2 cellular contexts compared by ENCODE assay signal in the genomic region with DNA sequence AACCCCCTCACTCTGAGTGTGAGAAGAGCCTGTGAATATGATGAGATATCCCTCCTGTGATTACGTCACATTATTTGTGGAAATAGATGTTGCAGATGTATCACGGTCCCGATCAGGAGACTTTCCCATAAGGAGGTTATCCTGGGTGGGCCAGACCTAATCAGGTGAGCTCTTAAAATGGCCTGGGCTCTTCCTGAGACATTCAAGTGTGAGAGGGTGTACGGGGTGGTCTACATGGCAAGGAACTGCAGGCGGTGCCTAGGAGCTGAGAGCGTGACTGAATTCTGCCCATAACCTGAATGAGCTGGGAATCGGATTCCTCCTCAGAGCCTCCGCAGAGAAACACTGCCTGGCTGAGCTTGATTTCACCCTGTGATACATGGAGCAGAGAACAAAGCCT.
A peak's percentile ranks its signal among the peaks of the same experiment; 100 is the strongest.
TF ChIP-seq lines count a peak whose summit lies in the region.

No MANE protein-coding gene starts in this region.

TF ChIP-seq in HEK293, 187 proteins besides CTCF, POLR2A, EP300 and RAD21:
- TF ChIP-seq ZNF19 (tag by site-specific recombination; IDR thresholded peaks at IDR 0.05; ENCODE audit: low read depth) (no peak), ZNF146 (tag by site-specific recombination; IDR thresholded peaks at IDR 0.05) (no peak), ZNF514 (tag by site-specific recombination; IDR thresholded peaks at IDR 0.05) (no peak), ZNF133 (tag by site-specific recombination; IDR thresholded peaks at IDR 0.05) (no peak), GFI1B (tag by site-specific recombination; IDR thresholded peaks at IDR 0.05) (no peak), ZNF10 (tag by site-specific recombination; IDR thresholded peaks at IDR 0.05) (peak; percentile 94)
- TF ChIP-seq, protein P1, sequence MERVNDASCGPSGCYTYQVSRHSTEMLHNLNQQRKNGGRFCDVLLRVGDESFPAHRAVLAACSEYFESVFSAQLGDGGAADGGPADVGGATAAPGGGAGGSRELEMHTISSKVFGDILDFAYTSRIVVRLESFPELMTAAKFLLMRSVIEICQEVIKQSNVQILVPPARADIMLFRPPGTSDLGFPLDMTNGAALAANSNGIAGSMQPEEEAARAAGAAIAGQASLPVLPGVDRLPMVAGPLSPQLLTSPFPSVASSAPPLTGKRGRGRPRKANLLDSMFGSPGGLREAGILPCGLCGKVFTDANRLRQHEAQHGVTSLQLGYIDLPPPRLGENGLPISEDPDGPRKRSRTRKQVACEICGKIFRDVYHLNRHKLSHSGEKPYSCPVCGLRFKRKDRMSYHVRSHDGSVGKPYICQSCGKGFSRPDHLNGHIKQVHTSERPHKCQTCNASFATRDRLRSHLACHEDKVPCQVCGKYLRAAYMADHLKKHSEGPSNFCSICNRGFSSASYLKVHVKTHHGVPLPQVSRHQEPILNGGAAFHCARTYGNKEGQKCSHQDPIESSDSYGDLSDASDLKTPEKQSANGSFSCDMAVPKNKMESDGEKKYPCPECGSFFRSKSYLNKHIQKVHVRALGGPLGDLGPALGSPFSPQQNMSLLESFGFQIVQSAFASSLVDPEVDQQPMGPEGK (tag by site-specific recombination; IDR thresholded peaks at IDR 0.05) = no peak

TF ChIP-seq in K562, 482 proteins besides CTCF, POLR2A, EP300 and RAD21:
- TF ChIP-seq NEUROD1 (IDR thresholded peaks at IDR 0.05; ENCODE audit: borderline replicate concordance, low read depth, low read length, partially characterized antibody) (no peak), ZNF134 (CRISPR knock-in tag; conservative IDR thresholded peaks at IDR 0.05) (peak; percentile 93), RBM25 (IDR thresholded peaks at IDR 0.05; ENCODE audit: low read depth, low read length, severe bottlenecking) (peak; percentile 10)
